ENCODE assay signal across 8 cellular contexts in genomic region chr19:1040476-1041271, GRCh38. TPM values are rescaled to one million over a fixed set of nuclear protein-coding genes. Genes with fewer than 3 reads are reported as not detected.
DNase-seq lines count a peak whose midpoint lies in the region; ATAC-seq, FAIRE-seq and TF ChIP-seq lines count a peak whose summit lies in the region.

No MANE protein-coding gene starts in this region.

- TF ChIP-seq CTCF in HepG2 (CRISPR knock-in tag; IDR thresholded peaks at IDR 0.05): no peak

- TF ChIP-seq RAD21 in HepG2 (CRISPR knock-in tag; IDR thresholded peaks at IDR 0.05): no peak

- peak overlapping the region; percentile 58 for H3K9ac ChIP-seq in HepG2 (ENCODE audit: insufficient read depth, low read depth, low read length)

- H4K20me1 ChIP-seq in HepG2 (ENCODE audit: insufficient read depth, low read length): no peaks in the 10 kb centered on the region

- no peak overlapping the region for H2AFZ ChIP-seq in HepG2 (ENCODE audit: low read length)

- no peaks in the 10 kb centered on the region for H3K9me3 ChIP-seq in HepG2 (ENCODE audit: low read length)

- TF ChIP-seq POLR2A in HepG2 (IDR thresholded peaks at IDR 0.05; ENCODE audit: insufficient read depth in 1 of 2, low read depth in 2 of 2, low read length in 2 of 2): no peak

- peak overlapping the region; percentile 62 to 79 (median 73) for H3K4me3 ChIP-seq in HepG2 (replicated peaks in 1 of 3; ENCODE audit: insufficient read depth in 1 of 3, low read depth in 2 of 3, low read length in 3 of 3)

- TF ChIP-seq EP300 in HepG2 (IDR thresholded peaks at IDR 0.05; ENCODE audit: low read depth in 2 of 2, low read length in 2 of 2) (no peak), HepG2 (CRISPR knock-in tag; IDR thresholded peaks at IDR 0.05; ENCODE audit: borderline replicate concordance) (no peak)

- H3K27ac ChIP-seq in HepG2 (ENCODE audit: extremely low read length, insufficient read depth, low read length): peak overlapping the region; percentile 23

- H3K4me2 ChIP-seq in HepG2 (ENCODE audit: low read depth, low read length): peak overlapping the region; percentile 98

- DNase-seq in 8988T (peak; percentile 98), NCI-H526 (lab: John Stamatoyannopoulos, UW) (peak; percentile 55 to 92), dermis blood vessel endothelial cell (peak; percentile 91), HepG2 (ENCODE audit: low spot score) (peak; percentile 87)
- peak; percentile 70 to 86 for DNase-seq in activated CD4-positive, alpha-beta T cell treated with anti-CD3 and anti-CD28 coated beads, Interleukin-2, amount 50 U/mL, for 24 hours (ENCODE audit: low read depth in 1 of 2, low spot score in 1 of 2)
- peak; percentile 92 for DNase-seq in stimulated activated CD4-positive, alpha-beta T cell treated with anti-CD3 and anti-CD28 coated beads, Interleukin-2, amount 100 ng/mL, for 24 hours

- CTCF ChIA-PET in HepG2 (lab: Yijun Ruan, JAX; ENCODE audit: low intra/inter-chr PET ratio, low total read pairs): no interaction called here

- H3K36me3 ChIP-seq in HepG2 (replicated peaks in 1 of 2; ENCODE audit: control insufficient read depth in 1 of 2, insufficient read depth in 2 of 2, low read length in 2 of 2): peaks cover 4 to 17% of the 10 kb centered on the region in 2 experiments; a peak in 4 of 5 replicates

- WGBS in HepG2 (ENCODE audit: low lambda C conversion rate): 0% methylated on average over 8 of the region's 27 CpGs

- peaks cover 30% of the 10 kb centered on the region for H3K4me1 ChIP-seq in HepG2 (ENCODE audit: insufficient read depth, low read length)

- H3K79me2 ChIP-seq in HepG2 (ENCODE audit: insufficient read depth, low read length): no peaks in the 10 kb centered on the region

- BruUV-seq in HepG2 (replicated peaks; lab: Mats Ljungman, UMichigan): no TSS peak

- H3K27me3 ChIP-seq in HepG2 (ENCODE audit: control insufficient read depth in 1 of 2, insufficient read depth in 2 of 2, low read length in 2 of 2): no peaks in the 10 kb centered on the region

- FAIRE-seq in HepG2 (lab: Jason Lieb, UNC): peak; percentile 81

- in situ Hi-C loops in HepG2 (cut with HindIII; ENCODE audit: extremely low pct_ligation_motif_present, low pct_unique_long_range_greater_than_20kb): no loop called here

- intact Hi-C loops in HepG2 (cut with micrococcal nuclease; ENCODE audit: unreplicated experiment): no loop called here

- ATAC-seq in GM18867 (IDR thresholded peaks at IDR 0.05; ENCODE audit: unreplicated experiment): peak; percentile 52
- ATAC-seq in HG03460 (IDR thresholded peaks at IDR 0.05; ENCODE audit: unreplicated experiment): peak; percentile 41
- ATAC-seq in HepG2: peak; percentile 73

- POLR2A ChIA-PET in HepG2 (lab: Yijun Ruan, JAX): interaction anchor here (0.8 to 4.1 kb wide), 8 partner anchors 8 to 57 kb away, joined by 3 to 71 read pairs (median 4); partner anchors contain the start of gene CNN2

RNA-seq across cellular contexts. Expression of gene ABCA7, which starts 0.8 kb away (rescaled TPM):
- total RNA-seq in dermis blood vessel endothelial cell (9.4 and 10.0 TPM in 2 replicates), HepG2 (2016; rRNA removed; fragmentation: Illumina TruSeq; extraction: Trizol) (1.3 and 4.4 TPM in 2 replicates)
- 3.4 and 3.5 TPM in 2 replicates for total RNA-seq in HepG2 (2016; cell fraction: cytosol; rRNA removed; fragmentation: Illumina TruSeq; extraction: Trizol; ENCODE audit: low read depth)
- 2.5 and 6.4 TPM in 2 replicates for total RNA-seq in HepG2 (2016; cell fraction: insoluble cytoplasmic fraction; rRNA removed; fragmentation: Illumina TruSeq; extraction: Trizol)
- 1.7 and 2.0 TPM in 2 replicates for total RNA-seq in HepG2 (2016; cell fraction: membrane; rRNA removed; fragmentation: Illumina TruSeq; extraction: Trizol)
- 7.8 and 9.7 TPM in 2 replicates for total RNA-seq in HepG2 (2016; cell fraction: nucleus; rRNA removed; fragmentation: Illumina TruSeq; extraction: Trizol)
- 32.4 and 41.2 TPM in 2 replicates for polyA plus RNA-seq in HepG2 (2011; rRNA removed)
- polyA plus RNA-seq in HepG2 (2011; cell fraction: cytosol; rRNA removed): 27.7 and 35.9 TPM in 2 replicates
- polyA plus RNA-seq in HepG2 (2011; cell fraction: nucleus; rRNA removed): 316 and 410 TPM in 2 replicates
- 29.1 and 29.7 TPM in 2 replicates for polyA plus RNA-seq in HepG2 (2012)
- 0.23 and 0.72 TPM in 2 replicates for polyA plus RNA-seq in HepG2 (2016; cell fraction: cytosol; fragmentation: Illumina TruSeq; extraction: Trizol; ENCODE audit: low read depth)
- 1.6 and 2.2 TPM in 2 replicates for polyA plus RNA-seq in HepG2 (2016; cell fraction: insoluble cytoplasmic fraction; fragmentation: Illumina TruSeq; extraction: Trizol; ENCODE audit: low read depth)
- 0.54 and 0.71 TPM in 2 replicates for polyA plus RNA-seq in HepG2 (2016; cell fraction: membrane; fragmentation: Illumina TruSeq; extraction: Trizol; ENCODE audit: low read depth)
- 25.9 and 28.7 TPM in 2 replicates for polyA plus RNA-seq in HepG2 (2016; cell fraction: nucleus; fragmentation: Illumina TruSeq; extraction: Trizol; ENCODE audit: insufficient read depth, low read depth)
- polyA minus RNA-seq in HepG2 (2011; rRNA and poly(A)+ RNA removed; ENCODE audit: low replicate concordance): 20.1 and 68.5 TPM in 2 replicates
- 20.8 and 23.1 TPM in 2 replicates for polyA minus RNA-seq in HepG2 (2011; cell fraction: cytosol; rRNA and poly(A)+ RNA removed)
- 41.6 and 44.5 TPM in 2 replicates for polyA minus RNA-seq in HepG2 (2011; cell fraction: nucleus; rRNA and poly(A)+ RNA removed)

RNA-seq across cellular contexts. Expression of gene CNN2, which starts 14.3 kb away (rescaled TPM):
- total RNA-seq in dermis blood vessel endothelial cell: 108 and 253 TPM in 2 replicates
- total RNA-seq in HepG2 (2016; rRNA removed; fragmentation: Illumina TruSeq; extraction: Trizol): 70.0 and 84.5 TPM in 2 replicates
- total RNA-seq in HepG2 (2016; cell fraction: cytosol; rRNA removed; fragmentation: Illumina TruSeq; extraction: Trizol; ENCODE audit: low read depth): 29.8 and 31.9 TPM in 2 replicates
- total RNA-seq in HepG2 (2016; cell fraction: insoluble cytoplasmic fraction; rRNA removed; fragmentation: Illumina TruSeq; extraction: Trizol): 66.1 and 74.6 TPM in 2 replicates
- 70.9 and 77.3 TPM in 2 replicates for total RNA-seq in HepG2 (2016; cell fraction: membrane; rRNA removed; fragmentation: Illumina TruSeq; extraction: Trizol)
- total RNA-seq in HepG2 (2016; cell fraction: nucleus; rRNA removed; fragmentation: Illumina TruSeq; extraction: Trizol): 37.1 and 39.3 TPM in 2 replicates
- 58.1 and 63.6 TPM in 2 replicates for polyA plus RNA-seq in HepG2 (2011; rRNA removed)
- polyA plus RNA-seq in HepG2 (2011; cell fraction: cytosol; rRNA removed): 71.9 and 76.4 TPM in 2 replicates
- 59.2 and 73.6 TPM in 2 replicates for polyA plus RNA-seq in HepG2 (2011; cell fraction: nucleus; rRNA removed)
- 37.6 and 46.6 TPM in 2 replicates for polyA plus RNA-seq in HepG2 (2012)
- 36.8 and 41.0 TPM in 2 replicates for polyA plus RNA-seq in HepG2 (2016; cell fraction: cytosol; fragmentation: Illumina TruSeq; extraction: Trizol; ENCODE audit: low read depth)
- 82.0 and 114 TPM in 2 replicates for polyA plus RNA-seq in HepG2 (2016; cell fraction: insoluble cytoplasmic fraction; fragmentation: Illumina TruSeq; extraction: Trizol; ENCODE audit: low read depth)
- polyA plus RNA-seq in HepG2 (2016; cell fraction: membrane; fragmentation: Illumina TruSeq; extraction: Trizol; ENCODE audit: low read depth): 75.2 and 79.7 TPM in 2 replicates
- 90.2 and 93.1 TPM in 2 replicates for polyA plus RNA-seq in HepG2 (2016; cell fraction: nucleus; fragmentation: Illumina TruSeq; extraction: Trizol; ENCODE audit: insufficient read depth, low read depth)
- polyA minus RNA-seq in HepG2 (2011; rRNA and poly(A)+ RNA removed; ENCODE audit: low replicate concordance): 84.2 and 138 TPM in 2 replicates
- polyA minus RNA-seq in HepG2 (2011; cell fraction: cytosol; rRNA and poly(A)+ RNA removed): 122 and 138 TPM in 2 replicates
- 21.5 and 28.6 TPM in 2 replicates for polyA minus RNA-seq in HepG2 (2011; cell fraction: nucleus; rRNA and poly(A)+ RNA removed)

RNA-seq across cellular contexts. Expression of gene RNU6-2, which starts 19.4 kb away (rescaled TPM):
- total RNA-seq in dermis blood vessel endothelial cell (not detected in 2 replicates), HepG2 (2016; rRNA removed; fragmentation: Illumina TruSeq; extraction: Trizol) (under 0.01 TPM in 1 of 2 replicates, not detected in the other)
- under 0.01 TPM in 2 replicates for total RNA-seq in HepG2 (2016; cell fraction: cytosol; rRNA removed; fragmentation: Illumina TruSeq; extraction: Trizol; ENCODE audit: low read depth)
- total RNA-seq in HepG2 (2016; cell fraction: insoluble cytoplasmic fraction; rRNA removed; fragmentation: Illumina TruSeq; extraction: Trizol): under 0.01 TPM in 1 of 2 replicates, not detected in the other
- total RNA-seq in HepG2 (2016; cell fraction: membrane; rRNA removed; fragmentation: Illumina TruSeq; extraction: Trizol): under 0.01 TPM in 1 of 2 replicates, not detected in the other
- not detected in 2 replicates for total RNA-seq in HepG2 (2016; cell fraction: nucleus; rRNA removed; fragmentation: Illumina TruSeq; extraction: Trizol)
- not detected in 2 replicates for polyA plus RNA-seq in HepG2 (2011; rRNA removed)
- not detected in 2 replicates for polyA plus RNA-seq in HepG2 (2011; cell fraction: cytosol; rRNA removed)
- polyA plus RNA-seq in HepG2 (2011; cell fraction: nucleus; rRNA removed): not detected in 2 replicates
- not detected in 2 replicates for polyA plus RNA-seq in HepG2 (2012)
- not detected in 2 replicates for polyA plus RNA-seq in HepG2 (2016; cell fraction: cytosol; fragmentation: Illumina TruSeq; extraction: Trizol; ENCODE audit: low read depth)
- polyA plus RNA-seq in HepG2 (2016; cell fraction: insoluble cytoplasmic fraction; fragmentation: Illumina TruSeq; extraction: Trizol; ENCODE audit: low read depth): not detected in 2 replicates
- not detected in 2 replicates for polyA plus RNA-seq in HepG2 (2016; cell fraction: membrane; fragmentation: Illumina TruSeq; extraction: Trizol; ENCODE audit: low read depth)
- not detected in 2 replicates for polyA plus RNA-seq in HepG2 (2016; cell fraction: nucleus; fragmentation: Illumina TruSeq; extraction: Trizol; ENCODE audit: insufficient read depth, low read depth)
- polyA minus RNA-seq in HepG2 (2011; rRNA and poly(A)+ RNA removed; ENCODE audit: low replicate concordance): under 0.01 TPM in 1 of 2 replicates, not detected in the other
- under 0.01 TPM in 1 of 2 replicates, not detected in the other for polyA minus RNA-seq in HepG2 (2011; cell fraction: cytosol; rRNA and poly(A)+ RNA removed)
- not detected in 2 replicates for polyA minus RNA-seq in HepG2 (2011; cell fraction: nucleus; rRNA and poly(A)+ RNA removed)

RNA-seq across cellular contexts. Expression of gene TMEM259, which starts 19.8 kb away (rescaled TPM):
- total RNA-seq in dermis blood vessel endothelial cell: 67.2 and 78.9 TPM in 2 replicates
- 20.5 and 64.7 TPM in 2 replicates for total RNA-seq in HepG2 (2016; rRNA removed; fragmentation: Illumina TruSeq; extraction: Trizol)
- 30.1 and 37.5 TPM in 2 replicates for total RNA-seq in HepG2 (2016; cell fraction: cytosol; rRNA removed; fragmentation: Illumina TruSeq; extraction: Trizol; ENCODE audit: low read depth)
- total RNA-seq in HepG2 (2016; cell fraction: insoluble cytoplasmic fraction; rRNA removed; fragmentation: Illumina TruSeq; extraction: Trizol): 17.1 and 68.9 TPM in 2 replicates
- 50.5 and 59.4 TPM in 2 replicates for total RNA-seq in HepG2 (2016; cell fraction: membrane; rRNA removed; fragmentation: Illumina TruSeq; extraction: Trizol)
- 58.0 and 76.3 TPM in 2 replicates for total RNA-seq in HepG2 (2016; cell fraction: nucleus; rRNA removed; fragmentation: Illumina TruSeq; extraction: Trizol)
- 164 and 232 TPM in 2 replicates for polyA plus RNA-seq in HepG2 (2011; rRNA removed)
- 108 and 161 TPM in 2 replicates for polyA plus RNA-seq in HepG2 (2011; cell fraction: cytosol; rRNA removed)
- 1,157 and 1,454 TPM in 2 replicates for polyA plus RNA-seq in HepG2 (2011; cell fraction: nucleus; rRNA removed)
- polyA plus RNA-seq in HepG2 (2012): 55.1 and 79.6 TPM in 2 replicates
- 28.3 and 31.6 TPM in 2 replicates for polyA plus RNA-seq in HepG2 (2016; cell fraction: cytosol; fragmentation: Illumina TruSeq; extraction: Trizol; ENCODE audit: low read depth)
- 28.7 and 28.8 TPM in 2 replicates for polyA plus RNA-seq in HepG2 (2016; cell fraction: insoluble cytoplasmic fraction; fragmentation: Illumina TruSeq; extraction: Trizol; ENCODE audit: low read depth)
- polyA plus RNA-seq in HepG2 (2016; cell fraction: membrane; fragmentation: Illumina TruSeq; extraction: Trizol; ENCODE audit: low read depth): 47.1 and 48.7 TPM in 2 replicates
- 234 and 238 TPM in 2 replicates for polyA plus RNA-seq in HepG2 (2016; cell fraction: nucleus; fragmentation: Illumina TruSeq; extraction: Trizol; ENCODE audit: insufficient read depth, low read depth)
- 129 and 199 TPM in 2 replicates for polyA minus RNA-seq in HepG2 (2011; rRNA and poly(A)+ RNA removed; ENCODE audit: low replicate concordance)
- polyA minus RNA-seq in HepG2 (2011; cell fraction: cytosol; rRNA and poly(A)+ RNA removed): 47.6 and 51.1 TPM in 2 replicates
- polyA minus RNA-seq in HepG2 (2011; cell fraction: nucleus; rRNA and poly(A)+ RNA removed): 58.8 and 65.8 TPM in 2 replicates

RNA-seq across cellular contexts. Expression of gene ARHGAP45, which starts 26.3 kb away (rescaled TPM):
- total RNA-seq in dermis blood vessel endothelial cell (40.3 and 55.5 TPM in 2 replicates), HepG2 (2016; rRNA removed; fragmentation: Illumina TruSeq; extraction: Trizol) (0.48 and 0.84 TPM in 2 replicates)
- 0.35 and 0.51 TPM in 2 replicates for total RNA-seq in HepG2 (2016; cell fraction: cytosol; rRNA removed; fragmentation: Illumina TruSeq; extraction: Trizol; ENCODE audit: low read depth)
- 0.16 and 0.50 TPM in 2 replicates for total RNA-seq in HepG2 (2016; cell fraction: insoluble cytoplasmic fraction; rRNA removed; fragmentation: Illumina TruSeq; extraction: Trizol)
- 0.38 and 0.40 TPM in 2 replicates for total RNA-seq in HepG2 (2016; cell fraction: membrane; rRNA removed; fragmentation: Illumina TruSeq; extraction: Trizol)
- total RNA-seq in HepG2 (2016; cell fraction: nucleus; rRNA removed; fragmentation: Illumina TruSeq; extraction: Trizol): 0.28 and 0.63 TPM in 2 replicates
- 32.0 and 40.3 TPM in 2 replicates for polyA plus RNA-seq in HepG2 (2011; rRNA removed)
- 17.7 and 31.9 TPM in 2 replicates for polyA plus RNA-seq in HepG2 (2011; cell fraction: cytosol; rRNA removed)
- 222 and 325 TPM in 2 replicates for polyA plus RNA-seq in HepG2 (2011; cell fraction: nucleus; rRNA removed)
- 21.8 and 23.4 TPM in 2 replicates for polyA plus RNA-seq in HepG2 (2012)
- polyA plus RNA-seq in HepG2 (2016; cell fraction: cytosol; fragmentation: Illumina TruSeq; extraction: Trizol; ENCODE audit: low read depth): not detected in 2 replicates
- 0.41 and 0.69 TPM in 2 replicates for polyA plus RNA-seq in HepG2 (2016; cell fraction: insoluble cytoplasmic fraction; fragmentation: Illumina TruSeq; extraction: Trizol; ENCODE audit: low read depth)
- polyA plus RNA-seq in HepG2 (2016; cell fraction: membrane; fragmentation: Illumina TruSeq; extraction: Trizol; ENCODE audit: low read depth): not detected in 2 replicates
- 1.5 TPM in 2 replicates for polyA plus RNA-seq in HepG2 (2016; cell fraction: nucleus; fragmentation: Illumina TruSeq; extraction: Trizol; ENCODE audit: insufficient read depth, low read depth)
- polyA minus RNA-seq in HepG2 (2011; rRNA and poly(A)+ RNA removed; ENCODE audit: low replicate concordance): 18.3 and 37.9 TPM in 2 replicates
- 19.3 and 20.1 TPM in 2 replicates for polyA minus RNA-seq in HepG2 (2011; cell fraction: cytosol; rRNA and poly(A)+ RNA removed)
- polyA minus RNA-seq in HepG2 (2011; cell fraction: nucleus; rRNA and poly(A)+ RNA removed): 25.0 and 29.0 TPM in 2 replicates

Comparison
In these comparisons a context has a peak if more than half of its experiments do, and no peak if none do; other contexts are left out.
1. Peak in every context shown above with its lines: DNase-seq, ATAC-seq, H3K4me3 ChIP-seq and H3K27ac ChIP-seq.